In the genomic region with DNA sequence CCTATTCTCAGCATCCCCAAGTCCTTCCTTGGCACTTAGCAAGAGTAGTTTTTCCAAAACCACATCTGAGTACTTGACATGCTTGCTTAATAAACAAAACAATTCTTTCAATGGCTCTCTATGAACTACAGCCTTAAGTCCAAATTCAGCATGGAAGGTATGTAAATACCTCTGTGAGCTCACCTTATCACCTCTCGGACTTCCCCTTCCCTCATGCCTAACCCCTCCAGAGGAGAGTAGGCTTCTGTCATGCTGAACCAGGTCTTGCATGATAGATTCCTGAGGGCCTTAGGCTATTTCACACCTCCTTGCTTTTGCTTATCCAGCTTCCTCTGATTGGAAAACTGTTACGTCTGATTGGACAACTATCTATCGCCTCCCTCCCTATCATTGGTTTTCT, we compare ENCODE assay signal across 17 cellular contexts.
DNase-seq lines count a peak whose midpoint lies in the region; ATAC-seq and TF ChIP-seq lines count a peak whose summit lies in the region.
"Had no signal": no experiment of that assay in that cellular context is flagged by ENCODE, and none has a peak within 500 bp of the region (broad histone marks: within the 10 kb centered on the region; RNA-seq: fewer than 3 reads in every experiment).

No MANE protein-coding gene starts in this region.

- ATAC-seq in natural killer cell = no peak
- ATAC-seq: GM12878 had no signal

- H3K9ac ChIP-seq in SK-N-MC (ENCODE audit: insufficient read length) = no peak overlapping the region

- no peak overlapping the region for H3K27ac Mint-ChIP-seq in natural killer cell
- H3K27ac Mint-ChIP-seq: HFFc6 had no signal

- H3K4me3 ChIP-seq in SK-N-MC = no peak overlapping the region
- H3K4me3 ChIP-seq: GM12878 had no signal

- DNase-seq in NCI-H510A treated with DMSO at 0.1 percent for 48 hours (lab: John Stamatoyannopoulos, UW) (peak; percentile 58), NCI-H510A (lab: John Stamatoyannopoulos, UW) (no peak), SK-N-MC (ENCODE audit: low read depth, low spot score) (no peak), left kidney (ENCODE audit: low read depth, low spot score) (peak; percentile 14), natural killer cell (no peak), HuH-7 (ENCODE audit: low spot score) (no peak), GM20000 (ENCODE audit: low spot score) (no peak), NCI-H2081 (lab: John Stamatoyannopoulos, UW) (no peak)
- DNase-seq: 8988T, C1 segment of cervical spinal cord, HFFc6, KBM-7, NCI-H1048, NCI-H146, SHP77 had no signal

- no peaks in the 10 kb centered on the region for H3K36me3 Mint-ChIP-seq in natural killer cell

- no peaks in the 10 kb centered on the region for H3K4me1 Mint-ChIP-seq in natural killer cell

- no peaks in the 10 kb centered on the region for H3K27me3 Mint-ChIP-seq in natural killer cell (ENCODE audit: low read depth in 2 of 2)

- peaks cover 0 to 6% of the 10 kb centered on the region in 2 donors for H3K9me3 Mint-ChIP-seq in natural killer cell
- H3K9me3 Mint-ChIP-seq: HFFc6 had no signal

- intact Hi-C loops in natural killer cell (cut with micrococcal nuclease) = no loop called here

- H3K9me3 ChIP-seq in SK-N-MC (ENCODE audit: low read depth, low read length) = no peaks in the 10 kb centered on the region

- H3K36me3 ChIP-seq in SK-N-MC (ENCODE audit: insufficient read depth, low read length) = peaks cover 59% of the 10 kb centered on the region

- peak overlapping the region; percentile 48; the same call in 1 of the 2 replicates for H3K27ac ChIP-seq in SK-N-MC
- H3K27ac ChIP-seq: HL-60 had no signal

- no peak for TF ChIP-seq CTCF in natural killer cell (IDR thresholded peaks at IDR 0.05)
- no peak for TF ChIP-seq CTCF in GM20000 (IDR thresholded peaks at IDR 0.05; ENCODE audit: extremely low read depth, missing control alignments)

- no peak overlapping the region for H3K4me3 Mint-ChIP-seq in natural killer cell
- H3K4me3 Mint-ChIP-seq: HFFc6 had no signal

Comparison
In these comparisons a context has a peak if more than half of its experiments do, and no peak if none do; other contexts are left out.
1. DNase-seq: peak in NCI-H510A treated with DMSO at 0.1 percent for 48 hours (single experiment) and left kidney (single experiment); none in NCI-H510A (single experiment), SK-N-MC (single experiment), natural killer cell (single experiment), HuH-7 (single experiment), GM20000 (single experiment) and NCI-H2081 (0 of 2).